In the genomic region with DNA sequence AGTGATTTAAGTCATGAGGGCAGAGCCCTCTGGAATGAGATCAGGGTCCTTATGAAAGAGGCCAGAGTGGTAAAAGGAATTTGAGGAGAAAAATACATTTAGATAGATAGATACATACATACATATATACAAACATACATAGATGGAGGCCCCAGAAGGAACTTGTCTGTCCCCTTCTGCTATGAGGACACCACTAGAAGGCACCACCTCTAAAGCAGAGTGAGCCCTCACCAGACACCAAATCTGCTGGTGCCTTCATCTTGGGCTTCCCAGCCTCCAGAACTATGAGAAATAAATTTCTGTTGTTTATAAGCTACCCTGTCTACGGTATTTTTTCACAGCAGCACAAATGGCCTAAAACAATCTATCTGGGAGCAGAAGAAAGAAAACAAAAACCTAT, we compare ENCODE assay signal across 10 cellular contexts. TPM values are rescaled to one million over a fixed set of nuclear protein-coding genes. Genes with fewer than 3 reads are reported as not detected.
DNase-seq lines count a peak whose midpoint lies in the region; ATAC-seq and TF ChIP-seq lines count a peak whose summit lies in the region.
"Had no signal": no experiment of that assay in that cellular context is flagged by ENCODE, and none has a peak within 500 bp of the region (broad histone marks: within the 10 kb centered on the region; RNA-seq: fewer than 3 reads in every experiment).

No MANE protein-coding gene starts in this region.

- TF ChIP-seq POLR2A in right lobe of liver (IDR thresholded peaks at IDR 0.05): no peak
- TF ChIP-seq POLR2A in upper lobe of left lung (IDR thresholded peaks at IDR 0.05): no peak

- H3K27ac ChIP-seq in left ventricle myocardium inferior (replicated peaks) (peak overlapping the region; percentile 69), right lobe of liver (peak overlapping the region; percentile 56 to 66 (median 60)), upper lobe of left lung (peak overlapping the region; percentile 94 to 97 (median 96)), PC-9 (no peak overlapping the region)
- H3K27ac ChIP-seq: RWPE1 had no signal

- H3K27me3 Mint-ChIP-seq in activated B cell treated with CpG ODN at 0.5 μM for 24 hours: no peaks in the 10 kb centered on the region

- H2AFZ ChIP-seq in PC-9: no peak overlapping the region

- H3K9me2 ChIP-seq in PC-9 (ENCODE audit: insufficient read depth): no peaks in the 10 kb centered on the region

- H3F3A ChIP-seq in PC-9 (ENCODE audit: insufficient read depth, low read depth): peaks cover 13% of the 10 kb centered on the region; the same call in 1 of the 2 replicates

- H3K9me3 ChIP-seq in left ventricle myocardium inferior (replicated peaks): no peaks in the 10 kb centered on the region
- no peaks in the 10 kb centered on the region for H3K9me3 ChIP-seq in right lobe of liver
- H3K9me3 ChIP-seq in upper lobe of left lung: no peaks in the 10 kb centered on the region
- no peaks in the 10 kb centered on the region for H3K9me3 ChIP-seq in PC-9 (ENCODE audit: insufficient read depth, low read depth)

- peaks cover 7% of the 10 kb centered on the region for H3K79me2 ChIP-seq in PC-9 (ENCODE audit: low read depth)

- no peaks in the 10 kb centered on the region for H3K36me3 Mint-ChIP-seq in activated B cell treated with CpG ODN at 0.5 μM for 24 hours (ENCODE audit: low read depth)

- intact Hi-C loops in left ventricle myocardium inferior (cut with micrococcal nuclease) (no loop called here), cardiac septum (cut with DNase I) (no loop called here), activated B cell treated with CpG ODN at 0.5 μM for 24 hours (cut with micrococcal nuclease) (loop anchor here (2.0 to 5.0 kb wide), 2 partner anchors 37 to 77 kb away; no protein-coding TSS in a partner anchor), right lobe of liver (cut with DNase I) (loop anchor here (5.0 to 10.0 kb wide), 2 partner anchors 57 to 65 kb away; no protein-coding TSS in a partner anchor), PC-9 (cut with micrococcal nuclease; ENCODE audit: unreplicated experiment) (no loop called here)

- 50% methylated on average over 1 of the region's 1 CpG for WGBS in right lobe of liver (ENCODE audit: insufficient coverage, low coverage, low lambda C conversion rate, missing lambda C conversion rate)
- WGBS in upper lobe of left lung, 2 donors: 62 to 64% methylated on average over 1 of the region's 1 CpG

- peaks cover 7% of the 10 kb centered on the region for H3K4me1 Mint-ChIP-seq in activated B cell treated with CpG ODN at 0.5 μM for 24 hours

- no peak for DNase-seq in left ventricle myocardium inferior
- DNase-seq in cardiac septum (ENCODE audit: low spot score): no peak
- no peak for DNase-seq in activated B cell treated with CpG ODN at 0.5 μM for 24 hours
- DNase-seq in right lobe of liver: no peak
- DNase-seq in upper lobe of left lung: no peak
- DNase-seq in NOMO-1 treated with DMSO at 0.1 percent for 48 hours (lab: John Stamatoyannopoulos, UW; ENCODE audit: unreplicated experiment): no peak
- no peak for DNase-seq in PC-9

- H3K4me1 ChIP-seq in left ventricle myocardium inferior (peaks cover 87% of the 10 kb centered on the region), right lobe of liver (peaks cover 0 to 78% (median 34%) of the 10 kb centered on the region in 4 donors), upper lobe of left lung (peaks cover 90 to 99% (median 97%) of the 10 kb centered on the region in 4 donors), PC-9 (replicated peaks; ENCODE audit: insufficient read depth) (peaks cover 32% of the 10 kb centered on the region)

- H3K36me3 ChIP-seq in left ventricle myocardium inferior (no peaks in the 10 kb centered on the region), right lobe of liver (no peaks in the 10 kb centered on the region), upper lobe of left lung (no peaks in the 10 kb centered on the region), PC-9 (ENCODE audit: low read depth) (no peaks in the 10 kb centered on the region)

- BruUV-seq in PC-9 (replicated peaks; lab: Mats Ljungman, UMichigan): no TSS peak

- H3K9me3 Mint-ChIP-seq in activated B cell treated with CpG ODN at 0.5 μM for 24 hours: no peaks in the 10 kb centered on the region

- no peak overlapping the region for H3K4me2 ChIP-seq in PC-9

- TF ChIP-seq EP300 in upper lobe of left lung (IDR thresholded peaks at IDR 0.05): no peak

- POLR2A ChIA-PET in activated B cell treated with CpG ODN at 0.5 μM for 24 hours (lab: Charles Lee) (interaction anchor here (1.0 kb wide), 1 partner anchor 8 kb away, joined by 4 read pairs; a partner anchor contains a TSS), PC-9 (lab: Charles Lee; ENCODE audit: unreplicated experiment) (no interaction called here)

- peak overlapping the region; percentile 47 for H3K4me3 Mint-ChIP-seq in activated B cell treated with CpG ODN at 0.5 μM for 24 hours

- TF ChIP-seq CTCF in left ventricle myocardium inferior (IDR thresholded peaks at IDR 0.05; ENCODE audit: borderline replicate concordance): no peak
- no peak for TF ChIP-seq CTCF in activated B cell treated with CpG ODN at 0.5 μM for 24 hours (IDR thresholded peaks at IDR 0.05)
- no peak for TF ChIP-seq CTCF in right lobe of liver (IDR thresholded peaks at IDR 0.05)
- no peak for TF ChIP-seq CTCF in upper lobe of left lung (IDR thresholded peaks at IDR 0.05)
- no peak for TF ChIP-seq CTCF in PC-9 (conservative IDR thresholded peaks at IDR 0.05)

- peak overlapping the region; percentile 57 for H3K27ac Mint-ChIP-seq in activated B cell treated with CpG ODN at 0.5 μM for 24 hours

- no peaks in the 10 kb centered on the region for H4K20me1 ChIP-seq in PC-9 (ENCODE audit: insufficient read depth)

- ATAC-seq in activated B cell treated with CpG ODN at 0.5 μM for 24 hours (ENCODE audit: low read depth) (no peak), right lobe of liver (no peak), upper lobe of left lung (ENCODE audit: low FRiP score in 2 of 2) (no peak), HG02970 (IDR thresholded peaks at IDR 0.05; ENCODE audit: low FRiP score, unreplicated experiment) (no peak)
- ATAC-seq: left colon had no signal

- H3K27me3 ChIP-seq in left ventricle myocardium inferior (ENCODE audit: low read depth): no peaks in the 10 kb centered on the region
- no peaks in the 10 kb centered on the region for H3K27me3 ChIP-seq in right lobe of liver
- H3K27me3 ChIP-seq in upper lobe of left lung: no peaks in the 10 kb centered on the region
- no peaks in the 10 kb centered on the region for H3K27me3 ChIP-seq in PC-9 (ENCODE audit: insufficient read depth, low read depth)

- CTCF ChIA-PET in activated B cell treated with CpG ODN at 0.5 μM for 24 hours (lab: Charles Lee): interaction anchor here (1.0 to 1.5 kb wide), 4 partner anchors 13 to 59 kb away, joined by 3 to 6 read pairs (median 3); no protein-coding TSS in a partner anchor
- CTCF ChIA-PET in PC-9 (lab: Charles Lee): no interaction called here

- H3K4me3 ChIP-seq in left ventricle myocardium inferior (no peak overlapping the region), right lobe of liver (no peak overlapping the region), upper lobe of left lung (no peak overlapping the region), PC-9 (no peak overlapping the region)

RNA-seq across cellular contexts. Expression of a gene that starts 7.9 kb away (rescaled TPM):
- total RNA-seq in left ventricle myocardium inferior (11.7 TPM), cardiac septum (11.3 TPM), activated B cell treated with CpG ODN at 0.5 μM for 24 hours (12.9 and 13.7 TPM in 2 replicates), right lobe of liver (10 to 100 TPM; 23.7 to 81.4 (median 29.6) TPM), upper lobe of left lung (100 to 1,000 TPM in 1 of 6 donors, 10 to 100 TPM in 5; 31.5 to 103 (median 64.2) TPM), PC-9 (2021) (27.7 and 28.3 TPM in 2 replicates)

RNA-seq across cellular contexts. Expression of a gene that starts 22.7 kb away (rescaled TPM):
- total RNA-seq in left ventricle myocardium inferior (not detected), cardiac septum (not detected), activated B cell treated with CpG ODN at 0.5 μM for 24 hours (not detected in 2 replicates), right lobe of liver (not detected), upper lobe of left lung (under 1 TPM in 1 of 6 donors, not detected in 5; 0.09 TPM), PC-9 (2021) (not detected in 2 replicates)

Comparison
In these comparisons a context has a peak if more than half of its experiments do, and no peak if none do; other contexts are left out.
1. intact Hi-C loops: an anchor here in activated B cell treated with CpG ODN at 0.5 μM for 24 hours (2.0 to 5.0 kb wide) and right lobe of liver (5.0 to 10.0 kb wide); none called in left ventricle myocardium inferior, cardiac septum and PC-9.